In the genomic region with DNA sequence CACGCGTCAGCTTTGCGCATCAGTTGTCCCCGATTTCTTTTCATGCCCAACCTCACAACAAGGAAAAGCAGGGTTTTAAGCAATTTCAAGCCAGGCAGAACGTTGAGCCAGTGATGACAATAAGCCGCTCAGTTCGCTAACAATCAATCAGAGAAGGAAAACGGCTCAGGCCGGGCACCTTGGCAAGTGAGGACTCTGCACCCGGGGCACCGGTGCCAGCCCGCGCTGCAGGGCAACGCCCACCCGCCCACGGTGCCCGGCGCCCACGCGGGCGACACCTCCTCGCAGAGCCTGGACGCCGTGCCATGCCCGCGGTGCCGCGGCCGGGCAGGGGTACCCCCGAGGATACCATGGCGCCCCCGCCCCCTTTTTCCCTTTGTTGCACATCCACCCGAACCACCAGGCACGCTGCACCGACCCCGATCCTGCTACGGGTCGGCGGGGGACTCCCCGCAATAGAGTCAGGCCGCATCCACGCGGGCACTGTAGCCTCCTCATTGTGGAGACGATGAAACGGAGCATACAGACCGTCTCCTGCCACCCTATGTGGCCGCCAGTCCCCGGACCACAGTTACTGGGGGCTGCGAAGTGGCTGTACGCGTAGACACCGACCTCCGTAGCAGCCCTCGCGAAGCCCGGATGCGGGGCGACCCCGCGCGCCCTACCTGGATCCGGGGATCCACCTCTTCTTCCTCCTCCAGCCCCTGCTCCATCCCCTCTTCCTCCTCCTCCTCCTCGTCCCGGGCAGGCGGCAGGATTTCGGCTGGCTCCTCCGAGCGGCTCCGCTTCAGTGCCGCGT, we compare ENCODE assay signal across 8 cellular contexts. TPM values are rescaled to one million over a fixed set of nuclear protein-coding genes. Genes with fewer than 3 reads are reported as not detected.
DNase-seq lines count a peak whose midpoint lies in the region; ATAC-seq and TF ChIP-seq lines count a peak whose summit lies in the region.

No MANE protein-coding gene starts in this region.

- peak overlapping the region; percentile 89 for H3K9ac ChIP-seq in OCI-LY3 (ENCODE audit: low read length)

- intact Hi-C loops in cardiac septum (cut with DNase I), result loop anchor here (1.0 to 2.0 kb wide), 2 partner anchors 47 to 64 kb away; no protein-coding TSS in a partner anchor
- intact Hi-C loops in posterior vena cava (cut with DNase I), result loop anchor here (5.0 kb wide), 2 partner anchors 65 to 940 kb away; no protein-coding TSS in a partner anchor

- TF ChIP-seq CTCF in GM06990 (IDR thresholded peaks at IDR 0.05; ENCODE audit: insufficient read depth, low read length, poor library complexity, severe bottlenecking), result no peak
- TF ChIP-seq CTCF in OCI-LY3 (IDR thresholded peaks at IDR 0.05; ENCODE audit: low read depth, low read length), result no peak

- no peak for ATAC-seq in GM18858 (IDR thresholded peaks at IDR 0.05; ENCODE audit: unreplicated experiment)

- H2AFZ ChIP-seq in OCI-LY3 (ENCODE audit: low read depth, low read length), result peak overlapping the region; percentile 22; the same call in 1 of the 2 replicates

- H3K79me2 ChIP-seq in OCI-LY3 (ENCODE audit: low read length), result peaks cover 54% of the 10 kb centered on the region

- peaks cover 2% of the 10 kb centered on the region for H3K36me3 ChIP-seq in GM06990 (ENCODE audit: control insufficient read depth, insufficient read depth, low read length)
- H3K36me3 ChIP-seq in OCI-LY3 (replicated peaks; ENCODE audit: low read depth, low read length), result peaks cover 30% of the 10 kb centered on the region

- POLR2A ChIA-PET in HEK293T (lab: Yijun Ruan, JAX), result interaction anchor here (0.8 to 1.9 kb wide), 4 partner anchors 8 to 56 kb away, joined by 3 to 7 read pairs (median 4); no protein-coding TSS in a partner anchor

- DNase-seq in GM06990 (ENCODE audit: extremely low read depth, insufficient read length) (peak; percentile 54), HEK293T (ENCODE audit: extremely low spot score) (peak; percentile 25), cardiac septum (ENCODE audit: low spot score) (peak; percentile 75), posterior vena cava (ENCODE audit: low spot score) (peak; percentile 87), kidney glomerular epithelial cell (lab: John Stamatoyannopoulos, UW) (no peak)
- DNase-seq in activated naive CD4-positive, alpha-beta T cell treated with Interleukin-2 at 50 U/mL for 16 hours, result peak; percentile 62

- peak overlapping the region; percentile 57 for H3K27ac ChIP-seq in OCI-LY3 (ENCODE audit: low read length)

- no peaks in the 10 kb centered on the region for H3K9me3 ChIP-seq in OCI-LY3 (ENCODE audit: insufficient read depth, low read length)

- no peaks in the 10 kb centered on the region for H3K27me3 ChIP-seq in GM06990 (replicated peaks; ENCODE audit: control insufficient read depth, insufficient read depth, low read length)
- no peaks in the 10 kb centered on the region for H3K27me3 ChIP-seq in OCI-LY3 (ENCODE audit: low read depth, low read length)

- H3K4me3 ChIP-seq in GM06990 (replicated peaks; ENCODE audit: low read depth, low read length) (peak overlapping the region; percentile 71), OCI-LY3 (ENCODE audit: low read length) (peak overlapping the region; percentile 84)

- H4K20me1 ChIP-seq in OCI-LY3 (ENCODE audit: insufficient read depth, low read length), result peaks cover 31% of the 10 kb centered on the region; the same call in 1 of the 2 replicates

- CTCF ChIA-PET in HEK293T (lab: Yijun Ruan, JAX), result interaction anchor here (1.9 to 2.7 kb wide), 2 partner anchors 64 kb away, joined by 12 read pairs; no protein-coding TSS in a partner anchor

- H3K4me2 ChIP-seq in OCI-LY3 (ENCODE audit: low read length), result peak overlapping the region; percentile 88

- peaks cover 43% of the 10 kb centered on the region for H3K4me1 ChIP-seq in OCI-LY3 (ENCODE audit: low read length)

TF ChIP-seq in HEK293T, 16 proteins besides CTCF, POLR2A, EP300 and RAD21:
- TF ChIP-seq SP1 (IDR thresholded peaks at IDR 0.05), result no peak
- TF ChIP-seq ELF4 (IDR thresholded peaks at IDR 0.05), result no peak
- TF ChIP-seq L3MBTL2 (conservative IDR thresholded peaks at IDR 0.05), result peak; percentile 20
- no peak for TF ChIP-seq HDGF (IDR thresholded peaks at IDR 0.05; ENCODE audit: borderline replicate concordance)
- no peak for TF ChIP-seq FOXM1 (IDR thresholded peaks at IDR 0.05; ENCODE audit: borderline replicate concordance)
- no peak for TF ChIP-seq SUZ12 (IDR thresholded peaks at IDR 0.05)

RNA-seq across cellular contexts. Expression of a gene that starts 0.6 kb away (rescaled TPM):
- total RNA-seq in cardiac septum (11.4 TPM), posterior vena cava (100 to 1,000 TPM in 1 of 2 donors, 10 to 100 TPM in 1; 67.9 to 105 TPM)
